Comparison of ENCODE assay signal across 8 cellular contexts in the genomic region with DNA sequence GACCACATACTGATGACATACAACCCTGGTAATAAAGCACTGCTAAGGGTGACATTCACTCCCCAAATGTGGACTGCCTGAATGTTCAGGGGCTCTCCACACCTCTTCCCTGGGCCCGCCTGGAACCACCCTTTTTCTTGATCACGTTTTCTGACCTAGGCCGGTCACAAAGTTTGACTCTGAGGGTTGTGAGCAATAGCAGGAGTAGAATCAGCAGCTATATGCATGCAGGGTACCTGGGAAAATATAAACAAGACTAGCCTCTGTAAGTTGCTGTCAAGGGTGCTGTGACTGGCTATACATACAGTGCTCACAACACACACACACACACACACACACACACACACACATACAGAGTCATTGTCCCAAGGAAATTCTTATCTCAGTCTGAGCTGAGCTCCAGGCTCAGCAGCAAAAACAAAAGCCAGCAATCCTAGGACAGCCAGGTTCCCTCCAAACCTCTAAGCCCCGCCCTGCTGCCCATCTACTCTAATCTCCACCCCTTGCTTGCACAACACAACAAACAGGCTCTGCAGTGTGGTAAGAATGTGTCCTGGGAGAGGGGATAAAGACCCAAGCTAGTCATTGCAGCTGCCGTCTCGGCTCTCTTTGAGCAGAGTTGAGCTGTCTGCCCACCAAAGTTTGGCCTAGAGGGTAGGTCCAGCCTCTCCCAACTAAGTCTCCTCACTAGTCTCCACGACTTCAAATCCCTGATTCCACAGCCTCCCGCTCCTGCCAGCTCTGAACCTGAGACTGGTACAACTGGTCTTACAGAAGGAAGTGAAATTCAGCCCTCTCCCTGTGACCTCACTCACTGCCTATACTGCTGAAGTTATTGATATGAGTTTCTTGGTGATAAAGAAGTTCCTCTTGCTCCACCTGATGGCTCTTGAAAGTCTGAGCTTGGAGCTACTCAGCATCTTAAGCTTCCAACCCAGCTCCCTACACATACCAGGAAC. TPM values are rescaled to one million over a fixed set of nuclear protein-coding genes. Genes with fewer than 3 reads are reported as not detected.
DNase-seq lines count a peak whose midpoint lies in the region; ATAC-seq, FAIRE-seq and TF ChIP-seq lines count a peak whose summit lies in the region.

No MANE protein-coding gene starts in this region.

- no peak overlapping the region for H3K9ac ChIP-seq in NT2/D1 (ENCODE audit: insufficient read length, low read depth)

- H3K27me3 Mint-ChIP-seq in memory B cell: no peaks in the 10 kb centered on the region

- H3K4me1 ChIP-seq in A549 (peaks cover 38% of the 10 kb centered on the region), NT2/D1 (ENCODE audit: insufficient read depth, insufficient read length) (peaks cover 17% of the 10 kb centered on the region), vagina (peaks cover 78% of the 10 kb centered on the region)

- CTCF ChIA-PET in A549 (lab: Yijun Ruan, JAX): interaction anchor here (0.6 to 14.6 kb wide), 16 partner anchors 10 to 168 kb away, joined by 3 to 174 read pairs (median 5); a partner anchor contains a TSS

- H3K9me3 ChIP-seq in A549 (no peaks in the 10 kb centered on the region), NT2/D1 (ENCODE audit: insufficient read depth, low read length) (no peaks in the 10 kb centered on the region), vagina (no peaks in the 10 kb centered on the region)

- peak; percentile 36 to 54 for DNase-seq in A549 (ENCODE audit: low read depth in 1 of 2, low spot score in 1 of 2)
- DNase-seq in GM12892 (ENCODE audit: insufficient read length): no peak
- peak; percentile 77 for DNase-seq in NT2/D1 (ENCODE audit: low read depth, low spot score)
- DNase-seq in cardiac fibroblast (ENCODE audit: low read depth in 2 of 2): peak; percentile 59 to 88
- DNase-seq in memory B cell (ENCODE audit: low spot score in 2 of 2): peak; percentile 58
- DNase-seq in vagina (ENCODE audit: extremely low spot score in 2 of 2): peak; percentile 85 to 95

- peaks cover 55% of the 10 kb centered on the region for H3K4me1 Mint-ChIP-seq in memory B cell

- H3K36me3 Mint-ChIP-seq in memory B cell: peaks cover 11% of the 10 kb centered on the region

- TF ChIP-seq POLR2A in A549 (IDR thresholded peaks at IDR 0.05; ENCODE audit: low read length): no peak
- no peak; the same call in none of the 2 replicates for TF ChIP-seq POLR2A in GM12892 (IDR thresholded peaks at IDR 0.05; ENCODE audit: low read depth, low read length)
- TF ChIP-seq POLR2A in vagina (IDR thresholded peaks at IDR 0.05): peak in 1 of 2 donors; percentile 29

- peak overlapping the region in 1 of 2 experiments; percentile 49; a peak in 1 of 6 replicates for H3K27ac ChIP-seq in A549
- peak overlapping the region; percentile 96 for H3K27ac ChIP-seq in vagina

- H3K4me3 ChIP-seq in A549: no peak overlapping the region
- H3K4me3 ChIP-seq in NT2/D1 (ENCODE audit: insufficient read length, low read depth): no peak overlapping the region
- no peak overlapping the region for H3K4me3 ChIP-seq in cardiac fibroblast (replicated peaks in 1 of 2; ENCODE audit: low read depth in 2 of 2, low read length in 2 of 2)
- H3K4me3 ChIP-seq in vagina: peak overlapping the region in 1 of 2 donors; percentile 92

- H3K27me3 ChIP-seq in NT2/D1 (ENCODE audit: insufficient read depth, insufficient read length): peaks cover 2% of the 10 kb centered on the region
- H3K27me3 ChIP-seq in vagina: no peaks in the 10 kb centered on the region

- intact Hi-C loops in vagina (cut with DNase I): no loop called here

- no peaks in the 10 kb centered on the region for H3K9me3 Mint-ChIP-seq in memory B cell

- H3K4me2 ChIP-seq in A549: peak overlapping the region; percentile 88; the same call in 2 of the 3 replicates

- no peak for FAIRE-seq in A549 (lab: Jason Lieb, UNC)
- peak; percentile 88 for FAIRE-seq in GM12892 (lab: Jason Lieb, UNC)

- no peak for TF ChIP-seq RAD21 in A549 (conservative IDR thresholded peaks at IDR 0.05 in 1 of 2, IDR thresholded peaks at IDR 0.05 in 1 of 2)

- WGBS in A549 (ENCODE audit: missing lambda C conversion rate): 79% methylated on average over 8 of the region's 8 CpGs

- POLR2A ChIA-PET in A549 (lab: Yijun Ruan, JAX): no interaction called here

- H3K4me3 Mint-ChIP-seq in memory B cell: peak overlapping the region; percentile 86

- no peak for TF ChIP-seq CTCF in A549 (IDR thresholded peaks at IDR 0.05)
- no peak for TF ChIP-seq CTCF in cardiac fibroblast (IDR thresholded peaks at IDR 0.05; ENCODE audit: low read depth, low read length)
- TF ChIP-seq CTCF in vagina (IDR thresholded peaks at IDR 0.05): no peak

- peak overlapping the region; percentile 99 for H3K27ac Mint-ChIP-seq in memory B cell

- ATAC-seq in A549 (peak in 1 of 2 experiments; percentile 26; a peak in 2 of 6 replicates), HG02885 (IDR thresholded peaks at IDR 0.05; ENCODE audit: poor library complexity, unreplicated experiment) (peak; percentile 47), memory B cell (ENCODE audit: low read depth) (peak; percentile 57), HG03521 (IDR thresholded peaks at IDR 0.05; ENCODE audit: unreplicated experiment) (no peak)

- no peak for TF ChIP-seq EP300 in A549 (IDR thresholded peaks at IDR 0.05)

- H3K36me3 ChIP-seq in NT2/D1 (ENCODE audit: insufficient read depth, insufficient read length, low read length) (peaks cover 11% of the 10 kb centered on the region), vagina (no peaks in the 10 kb centered on the region)

TF ChIP-seq in A549, 52 proteins besides CTCF, POLR2A, EP300 and RAD21:
- TF ChIP-seq, protein P1, sequence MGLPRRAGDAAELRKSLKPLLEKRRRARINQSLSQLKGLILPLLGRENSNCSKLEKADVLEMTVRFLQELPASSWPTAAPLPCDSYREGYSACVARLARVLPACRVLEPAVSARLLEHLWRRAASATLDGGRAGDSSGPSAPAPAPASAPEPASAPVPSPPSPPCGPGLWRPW (IDR thresholded peaks at IDR 0.05): no peak
- TF ChIP-seq, protein P2, sequence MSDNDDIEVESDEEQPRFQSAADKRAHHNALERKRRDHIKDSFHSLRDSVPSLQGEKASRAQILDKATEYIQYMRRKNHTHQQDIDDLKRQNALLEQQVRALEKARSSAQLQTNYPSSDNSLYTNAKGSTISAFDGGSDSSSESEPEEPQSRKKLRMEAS (IDR thresholded peaks at IDR 0.05): no peak
- TF ChIP-seq CEBPB (IDR thresholded peaks at IDR 0.05) (peak in 1 of 2 experiments; percentile 54; a peak in 2 of 4 replicates), RFX5 (IDR thresholded peaks at IDR 0.05) (no peak)

RNA-seq across cellular contexts. Expression of a gene that starts 2.2 kb away (rescaled TPM):
- polyA plus RNA-seq in A549 (2011; rRNA removed) (1.4 and 2.1 TPM in 2 replicates), A549 (2017; fragmentation: RNase III; extraction: RNeasy Plus Mini Kit Qiagen cat#74134 plus additional on column Dnase treatment) (0.39 to 1.6 TPM (median 1.3 TPM) in 3 replicates)
- polyA plus RNA-seq in A549 (2012; cell fraction: cytosol; rRNA removed): 0.49 and 0.76 TPM in 2 replicates
- 2.0 and 2.5 TPM in 2 replicates for polyA plus RNA-seq in A549 (2012; cell fraction: nucleus; rRNA removed)
- polyA minus RNA-seq in A549 (2011; rRNA and poly(A)+ RNA removed): 2.9 and 3.1 TPM in 2 replicates
- 22.2 TPM for polyA plus RNA-seq in GM12892 (2012; ENCODE audit: missing spikeins)
- total RNA-seq in vagina: 2.9 TPM

RNA-seq across cellular contexts. Expression of a gene that starts 54.4 kb away (rescaled TPM):
- polyA plus RNA-seq in A549 (2011; rRNA removed): 37.5 and 42.2 TPM in 2 replicates
- 13.8 and 13.9 TPM in 2 replicates for polyA plus RNA-seq in A549 (2012; cell fraction: cytosol; rRNA removed)
- polyA plus RNA-seq in A549 (2012; cell fraction: nucleus; rRNA removed): 26.0 and 45.2 TPM in 2 replicates
- 35.0 to 50.2 TPM (median 42.6 TPM) in 3 replicates for polyA plus RNA-seq in A549 (2017; fragmentation: RNase III; extraction: RNeasy Plus Mini Kit Qiagen cat#74134 plus additional on column Dnase treatment)
- polyA minus RNA-seq in A549 (2011; rRNA and poly(A)+ RNA removed): 12.2 and 13.2 TPM in 2 replicates
- 49.2 TPM for polyA plus RNA-seq in GM12892 (2012; ENCODE audit: missing spikeins)
- 5.6 TPM for total RNA-seq in vagina
